Comparison of ENCODE assay signal across 19 cellular contexts in genomic region chr6:132247381-132248159, GRCh38.
DNase-seq lines count a peak whose midpoint lies in the region; ATAC-seq and TF ChIP-seq lines count a peak whose summit lies in the region.
"Had no signal": no experiment of that assay in that cellular context is flagged by ENCODE, and none has a peak within 500 bp of the region (broad histone marks: within the 10 kb centered on the region; RNA-seq: fewer than 3 reads in every experiment).

No MANE protein-coding gene starts in this region.

- H3K27ac ChIP-seq in VCaP (peak overlapping the region; percentile 49), thoracic aorta (no peak overlapping the region), thyroid gland (no peak overlapping the region)
- H3K27ac ChIP-seq: 22Rv1, dorsolateral prefrontal cortex, skin epidermis, testis had no signal

- TF ChIP-seq POLR2A in thyroid gland (IDR thresholded peaks at IDR 0.05): no peak

- ATAC-seq in thoracic aorta (ENCODE audit: insufficient number of reproducible peaks, low FRiP score, low read depth): no peak
- ATAC-seq: activated T-helper 17 cell treated with anti-CD3 and anti-CD28 coated beads, Interleukin-2, amount 50 U/mL, for 72 hours; left ventricle myocardium superior had no signal

- DNase-seq in NCI-H1417 (lab: John Stamatoyannopoulos, UW): peak in 2 of 3 experiments; percentile 30 to 68
- no peak for DNase-seq in NCI-H1417 treated with DMSO at 0.1 percent for 48 hours (lab: John Stamatoyannopoulos, UW)
- DNase-seq in fibroblast of mammary gland (ENCODE audit: low read depth): peak; percentile 37
- DNase-seq in thoracic aorta (ENCODE audit: low spot score): no peak
- no peak for DNase-seq in GM10248 (ENCODE audit: extremely low spot score)
- no peak for DNase-seq in thyroid gland
- DNase-seq in NCI-H1092 treated with DMSO at 0.1 percent for 48 hours (lab: John Stamatoyannopoulos, UW): no peak
- DNase-seq: activated B cell treated with CpG ODN at 0.5 μM for 24 hours; amniotic stem cell; dorsolateral prefrontal cortex; left ventricle myocardium superior; NCI-H1048; stimulated activated CD4-positive, alpha-beta T cell treated with anti-CD3 and anti-CD28 coated beads, Interleukin-4, amount 100 ng/mL, for 24 hours; stimulated activated CD8-positive, alpha-beta memory T cell treated with anti-CD3 and anti-CD28 coated beads, Interleukin-4, amount 100 ng/mL, for 48 hours; testis had no signal

- peaks cover 0 to 14% of the 10 kb centered on the region in 2 donors for H3K4me1 ChIP-seq in thoracic aorta (ENCODE audit: control insufficient read depth in 1 of 2, low read depth in 2 of 2)
- no peaks in the 10 kb centered on the region for H3K4me1 ChIP-seq in thyroid gland
- H3K4me1 ChIP-seq: testis had no signal

- H3K9me3 ChIP-seq in thoracic aorta: no peaks in the 10 kb centered on the region
- H3K9me3 ChIP-seq in thyroid gland: no peaks in the 10 kb centered on the region
- H3K9me3 ChIP-seq: testis had no signal

- intact Hi-C loops in thyroid gland (cut with DNase I): no loop called here

- H3K27me3 ChIP-seq in thoracic aorta (replicated peaks; ENCODE audit: insufficient read depth) (no peaks in the 10 kb centered on the region), thyroid gland (no peaks in the 10 kb centered on the region)
- H3K27me3 ChIP-seq: dorsolateral prefrontal cortex, testis had no signal

- 79 to 89% methylated on average over 7 of the region's 7 CpGs for WGBS in thyroid gland, 2 donors

- H3K36me3 ChIP-seq in thoracic aorta (no peaks in the 10 kb centered on the region), thyroid gland (no peaks in the 10 kb centered on the region)

- TF ChIP-seq CTCF in VCaP (conservative IDR thresholded peaks at IDR 0.05) (no peak), fibroblast of mammary gland (conservative IDR thresholded peaks at IDR 0.05; ENCODE audit: control insufficient read depth, insufficient read depth, low read depth, low read length) (peak; percentile 6), thoracic aorta (IDR thresholded peaks at IDR 0.05) (peak; percentile 20), GM10248 (IDR thresholded peaks at IDR 0.05; ENCODE audit: control extremely low read depth, extremely low read depth, low read depth, missing control alignments) (no peak), thyroid gland (IDR thresholded peaks at IDR 0.05) (no peak)

- POLR2A ChIA-PET in GM10248 (lab: Yijun Ruan, JAX): no interaction called here

- CTCF ChIA-PET in GM10248 (lab: Yijun Ruan, JAX): interaction anchor here (0.7 to 1.6 kb wide), 4 partner anchors 13 to 332 kb away, joined by 3 to 8 read pairs (median 4); no protein-coding TSS in a partner anchor

- H3K4me3 ChIP-seq in fibroblast of mammary gland (ENCODE audit: control insufficient read depth, low read depth, low read length): no peak overlapping the region
- no peak overlapping the region for H3K4me3 ChIP-seq in thoracic aorta
- no peak overlapping the region for H3K4me3 ChIP-seq in thyroid gland (replicated peaks in 1 of 3)
- H3K4me3 ChIP-seq: dorsolateral prefrontal cortex, skin epidermis, testis had no signal

Comparison
In these comparisons a context has a peak if more than half of its experiments do, and no peak if none do; other contexts are left out.
1. DNase-seq: peak in NCI-H1417 (2 of 3) and fibroblast of mammary gland (single experiment); none in NCI-H1417 treated with DMSO at 0.1 percent for 48 hours (single experiment), thoracic aorta (single experiment), GM10248 (single experiment), thyroid gland (0 of 2) and NCI-H1092 treated with DMSO at 0.1 percent for 48 hours (single experiment).
2. CTCF ChIP-seq: peak in fibroblast of mammary gland (single experiment) and thoracic aorta (single experiment); none in VCaP (single experiment), GM10248 (single experiment) and thyroid gland (0 of 6).